Comparison of ENCODE assay signal across 36 cellular contexts in genomic region chr11:68994891-68995280, GRCh38. TPM values are rescaled to one million over a fixed set of nuclear protein-coding genes. Genes with fewer than 3 reads are reported as not detected.
"Had no signal": no experiment of that assay in that cellular context is flagged by ENCODE, and none has a peak within 500 bp of the region (broad histone marks: within the 10 kb centered on the region; RNA-seq: fewer than 3 reads in every experiment).

No MANE protein-coding gene starts in this region.

- H3K4me3 Mint-ChIP-seq: activated B cell treated with CpG ODN at 0.5 μM for 24 hours; activated CD4-positive, alpha-beta memory T cell treated with anti-CD3 and anti-CD28 coated beads for 36 hours; activated CD4-positive, alpha-beta T cell treated with anti-CD3 and anti-CD28 coated beads, Interleukin-2, amount 10 ng/mL, durations not matched to agents 24 days and 14 days; activated CD8-positive, alpha-beta memory T cell treated with anti-CD3 and anti-CD28 coated beads, Interleukin-2, amount 10 ng/mL, durations not matched to agents 7 days and 5 days; activated CD8-positive, alpha-beta T cell treated with anti-CD3 and anti-CD28 coated beads for 36 hours; activated naive CD8-positive, alpha-beta T cell treated with anti-CD3 and anti-CD28 coated beads for 36 hours; activated T-cell treated with anti-CD3 and anti-CD28 coated beads, Interleukin-2, amount 50 U/mL, for 24 hours; T-helper 1 cell treated with Interleukin-12 subunit alpha and Interleukin-12 subunit beta and Interleukin-4 antibody, amounts not matched to agents 30 μg/mL and 1 μg/mL, for 36 hours; T-helper 2 cell treated with Interferon-gamma antibody and Interleukin-4, amounts not matched to agents 5 μg/mL and 100 μg/mL, for 36 hours had no signal

- H3K9me3 Mint-ChIP-seq: activated B cell treated with CpG ODN at 0.5 μM for 24 hours; activated CD4-positive, alpha-beta memory T cell treated with anti-CD3 and anti-CD28 coated beads for 36 hours; activated CD4-positive, alpha-beta T cell treated with anti-CD3 and anti-CD28 coated beads, Interleukin-2, amount 10 ng/mL, durations not matched to agents 24 days and 14 days; activated CD8-positive, alpha-beta T cell treated with anti-CD3 and anti-CD28 coated beads for 36 hours; activated naive CD4-positive, alpha-beta T cell treated with anti-CD3 and anti-CD28 coated beads, Interleukin-2, amount 50 U/mL, for 72 hours; activated naive CD8-positive, alpha-beta T cell treated with anti-CD3 and anti-CD28 coated beads for 36 hours; activated T-cell treated with anti-CD3 and anti-CD28 coated beads, Interleukin-2, amount 50 U/mL, for 24 hours; activated T-helper 2 cell treated with anti-CD3 and anti-CD28 coated beads, Interferon-gamma antibody, Interleukin-2, Interleukin-4, amounts not matched to agents 10 μg/mL and 5 μg/mL and 100 μg/mL, durations not matched to agents 14 hours and 24 hours and 36 hours; T-helper 1 cell treated with Interleukin-12 subunit alpha and Interleukin-12 subunit beta and Interleukin-4 antibody, amounts not matched to agents 30 μg/mL and 1 μg/mL, for 36 hours; T-helper 2 cell treated with Interferon-gamma antibody and Interleukin-4, amounts not matched to agents 5 μg/mL and 100 μg/mL, for 36 hours had no signal

- DNase-seq: activated CD4-positive, alpha-beta T cell treated with anti-CD3 and anti-CD28 coated beads for 4 hours; activated CD4-positive, alpha-beta T cell treated with anti-CD3 and anti-CD28 coated beads, Interleukin-2, amount 10 ng/mL, durations not matched to agents 24 days and 14 days; activated CD4-positive, alpha-beta T cell treated with anti-CD3 and anti-CD28 coated beads, Interleukin-2, amount 50 U/mL, for 1 hour; activated CD4-positive, alpha-beta T cell treated with anti-CD3 and anti-CD28 coated beads, Interleukin-2, amount 50 U/mL, for 4 hours; activated CD4-positive, CD25-positive, alpha-beta regulatory T cell treated with anti-CD3 and anti-CD28 coated beads, Interleukin-2, amount 50 U/mL, for 72 hours; activated CD8-positive, alpha-beta memory T cell treated with anti-CD3 and anti-CD28 coated beads, Interleukin-2, amount 10 ng/mL, durations not matched to agents 7 days and 5 days; activated CD8-positive, alpha-beta memory T cell treated with anti-CD3 and anti-CD28 coated beads, Interleukin-2, amount 50 U/mL, for 48 hours; activated CD8-positive, alpha-beta T cell treated with anti-CD3 and anti-CD28 coated beads for 36 hours; activated effector memory CD4-positive, alpha-beta T cell treated with Interleukin-2 at 50 U/mL for 16 hours; activated gamma-delta T cell; activated naive CD4-positive, alpha-beta T cell treated with anti-CD3 and anti-CD28 coated beads, Interleukin-2, amount 50 U/mL, for 16 hours; activated naive CD4-positive, alpha-beta T cell treated with Interleukin-2 at 50 U/mL for 16 hours; activated naive CD8-positive, alpha-beta T cell treated with anti-CD3 and anti-CD28 coated beads for 36 hours; activated T-cell treated with anti-CD3 and anti-CD28 coated beads, Interleukin-2, amount 50 U/mL, for 24 hours; activated T-cell treated with anti-CD3 and anti-CD28 coated beads, Interleukin-2, amount 50 U/mL, for 48 hours; amniotic stem cell; body of pancreas; brain microvascular endothelial cell; central memory CD4-positive, alpha-beta T cell; T-helper 1 cell; T-helper 2 cell; T-helper 9 cell had no signal

- H3K27ac ChIP-seq: adrenal gland, body of pancreas, brain microvascular endothelial cell, breast epithelium, VCaP had no signal

- FAIRE-seq: astrocyte, TTC549 had no signal

- H3K36me3 Mint-ChIP-seq: activated CD4-positive, alpha-beta memory T cell treated with anti-CD3 and anti-CD28 coated beads for 36 hours; activated CD8-positive, alpha-beta memory T cell treated with anti-CD3 and anti-CD28 coated beads, Interleukin-2, amount 10 ng/mL, durations not matched to agents 7 days and 5 days; activated naive CD4-positive, alpha-beta T cell treated with anti-CD3 and anti-CD28 coated beads, Interleukin-2, amount 50 U/mL, for 72 hours; activated naive CD8-positive, alpha-beta T cell treated with anti-CD3 and anti-CD28 coated beads for 36 hours had no signal

- H3K27me3 ChIP-seq: body of pancreas, breast epithelium had no signal

- H3K27ac Mint-ChIP-seq: activated B cell treated with CpG ODN at 0.5 μM for 24 hours; activated CD4-positive, alpha-beta memory T cell treated with anti-CD3 and anti-CD28 coated beads for 36 hours; activated CD4-positive, alpha-beta T cell treated with anti-CD3 and anti-CD28 coated beads, Interleukin-2, amount 10 ng/mL, durations not matched to agents 24 days and 14 days; activated CD8-positive, alpha-beta memory T cell treated with anti-CD3 and anti-CD28 coated beads, Interleukin-2, amount 10 ng/mL, durations not matched to agents 7 days and 5 days; activated CD8-positive, alpha-beta T cell treated with anti-CD3 and anti-CD28 coated beads for 36 hours; activated naive CD4-positive, alpha-beta T cell treated with anti-CD3 and anti-CD28 coated beads, Interleukin-2, amount 50 U/mL, for 72 hours; activated naive CD8-positive, alpha-beta T cell treated with anti-CD3 and anti-CD28 coated beads for 36 hours; activated T-cell treated with anti-CD3 and anti-CD28 coated beads, Interleukin-2, amount 50 U/mL, for 24 hours; activated T-helper 2 cell treated with anti-CD3 and anti-CD28 coated beads, Interferon-gamma antibody, Interleukin-2, Interleukin-4, amounts not matched to agents 10 μg/mL and 5 μg/mL and 100 μg/mL, durations not matched to agents 14 hours and 24 hours and 36 hours; T-helper 1 cell treated with Interleukin-12 subunit alpha and Interleukin-12 subunit beta and Interleukin-4 antibody, amounts not matched to agents 30 μg/mL and 1 μg/mL, for 36 hours; T-helper 2 cell treated with Interferon-gamma antibody and Interleukin-4, amounts not matched to agents 5 μg/mL and 100 μg/mL, for 36 hours had no signal

- ATAC-seq: activated CD8-positive, alpha-beta memory T cell treated with anti-CD3 and anti-CD28 coated beads, Interleukin-2, amount 10 ng/mL, durations not matched to agents 7 days and 5 days; activated CD8-positive, alpha-beta T cell treated with anti-CD3 and anti-CD28 coated beads for 36 hours; activated naive CD4-positive, alpha-beta T cell treated with anti-CD3 and anti-CD28 coated beads, Interleukin-2, amount 50 U/mL, for 72 hours; body of pancreas had no signal

- H3K9me3 ChIP-seq: adrenal gland, body of pancreas, breast epithelium had no signal

- H3K4me1 Mint-ChIP-seq: activated B cell treated with CpG ODN at 0.5 μM for 24 hours; activated CD4-positive, alpha-beta T cell treated with anti-CD3 and anti-CD28 coated beads, Interleukin-2, amount 10 ng/mL, durations not matched to agents 24 days and 14 days; activated naive CD8-positive, alpha-beta T cell treated with anti-CD3 and anti-CD28 coated beads for 36 hours had no signal

- H3K36me3 ChIP-seq: adrenal gland, brain microvascular endothelial cell, breast epithelium had no signal

- H3K4me1 ChIP-seq: body of pancreas, breast epithelium had no signal

- H3K4me3 ChIP-seq: adrenal gland, body of pancreas, breast epithelium had no signal

RNA-seq across cellular contexts. Expression of gene MRGPRD, which starts 14.1 kb away (rescaled TPM):
- total RNA-seq: activated B cell treated with CpG ODN at 0.5 μM for 24 hours; activated CD4-positive, alpha-beta memory T cell treated with anti-CD3 and anti-CD28 coated beads for 36 hours; activated CD4-positive, alpha-beta T cell treated with anti-CD3 and anti-CD28 coated beads, Interleukin-2, amount 10 ng/mL, durations not matched to agents 24 days and 14 days; activated CD8-positive, alpha-beta memory T cell treated with anti-CD3 and anti-CD28 coated beads, Interleukin-2, amount 10 ng/mL, durations not matched to agents 7 days and 5 days; activated CD8-positive, alpha-beta T cell treated with anti-CD3 and anti-CD28 coated beads for 36 hours; activated naive CD4-positive, alpha-beta T cell treated with anti-CD3 and anti-CD28 coated beads, Interleukin-2, amount 50 U/mL, for 72 hours; activated naive CD8-positive, alpha-beta T cell treated with anti-CD3 and anti-CD28 coated beads for 36 hours; activated T-helper 2 cell treated with anti-CD3 and anti-CD28 coated beads, Interferon-gamma antibody, Interleukin-2, Interleukin-4, amounts not matched to agents 10 μg/mL and 5 μg/mL and 100 μg/mL, durations not matched to agents 14 hours and 24 hours and 36 hours; adrenal gland; astrocyte; body of pancreas; breast epithelium; cardiac septum; cerebellum had no signal
- polyA plus RNA-seq: adrenal gland, aorta had no signal

RNA-seq across cellular contexts. Expression of gene MRGPRF, which starts 18.2 kb away (rescaled TPM):
- total RNA-seq: activated B cell treated with CpG ODN at 0.5 μM for 24 hours; activated CD4-positive, alpha-beta memory T cell treated with anti-CD3 and anti-CD28 coated beads for 36 hours; activated CD4-positive, alpha-beta T cell treated with anti-CD3 and anti-CD28 coated beads, Interleukin-2, amount 10 ng/mL, durations not matched to agents 24 days and 14 days; activated CD8-positive, alpha-beta memory T cell treated with anti-CD3 and anti-CD28 coated beads, Interleukin-2, amount 10 ng/mL, durations not matched to agents 7 days and 5 days; activated CD8-positive, alpha-beta T cell treated with anti-CD3 and anti-CD28 coated beads for 36 hours; activated naive CD4-positive, alpha-beta T cell treated with anti-CD3 and anti-CD28 coated beads, Interleukin-2, amount 50 U/mL, for 72 hours; activated naive CD8-positive, alpha-beta T cell treated with anti-CD3 and anti-CD28 coated beads for 36 hours; activated T-helper 2 cell treated with anti-CD3 and anti-CD28 coated beads, Interferon-gamma antibody, Interleukin-2, Interleukin-4, amounts not matched to agents 10 μg/mL and 5 μg/mL and 100 μg/mL, durations not matched to agents 14 hours and 24 hours and 36 hours had no signal
